Comparison of ENCODE assay signal across 25 cellular contexts in genomic region chr5:175539936-175540335, GRCh38.
DNase-seq lines count a peak whose midpoint lies in the region; FAIRE-seq and TF ChIP-seq lines count a peak whose summit lies in the region.
"Had no signal": no experiment of that assay in that cellular context is flagged by ENCODE, and none has a peak within 500 bp of the region (broad histone marks: within the 10 kb centered on the region; RNA-seq: fewer than 3 reads in every experiment).

No MANE protein-coding gene starts in this region.

- H3K27me3 ChIP-seq in H7 (ENCODE audit: control insufficient read depth, insufficient read depth, low read length) = no peaks in the 10 kb centered on the region
- H3K27me3 ChIP-seq in H1 (replicated peaks in 1 of 4; ENCODE audit: control insufficient read depth in 3 of 4, extremely low read depth in 1 of 4, insufficient read depth in 3 of 4, low read length in 3 of 4) = no peaks in the 10 kb centered on the region; a peak in 2 of 7 replicates
- H3K27me3 ChIP-seq in mesendoderm (ENCODE audit: insufficient read depth, low read length, poor library complexity) = no peaks in the 10 kb centered on the region
- H3K27me3 ChIP-seq in esophagus muscularis mucosa = peaks cover 0 to 45% (median 0%) of the 10 kb centered on the region in 4 donors
- H3K27me3 ChIP-seq: BLaER1 treated with 17β-estradiol and CSF1 and Interleukin-3, amounts not matched to agents 10 nM and 100 nM had no signal

- H3K79me1 ChIP-seq in H1 (ENCODE audit: low read depth, low read length) (no peaks in the 10 kb centered on the region), mesendoderm (ENCODE audit: low read length) (no peaks in the 10 kb centered on the region)

- peak overlapping the region; percentile 4; the same call in 1 of the 2 replicates for H3K18ac ChIP-seq in H1 (ENCODE audit: extremely low read depth, low read length)
- no peak overlapping the region for H3K18ac ChIP-seq in mesendoderm (ENCODE audit: low read length)

- no peaks in the 10 kb centered on the region for H3K9me3 Mint-ChIP-seq in activated naive CD4-positive, alpha-beta T cell treated with anti-CD3 and anti-CD28 coated beads, Interleukin-2, amount 10 ng/mL, durations not matched to agents 7 days and 5 days
- H3K9me3 Mint-ChIP-seq: CD4-positive, alpha-beta T cell; HFFc6 had no signal

- H2BK120ac ChIP-seq in H1 (replicated peaks; ENCODE audit: low read depth, low read length) (peak overlapping the region; percentile 1), mesendoderm (ENCODE audit: low read depth, low read length) (no peak overlapping the region)

- intact Hi-C loops in esophagus muscularis mucosa (cut with DNase I) = loop anchor here (10.0 kb wide), 1 partner anchor 165 kb away; no protein-coding TSS in a partner anchor

- H2BK5ac ChIP-seq in H1 (ENCODE audit: low read depth, low read length) (no peak overlapping the region), mesendoderm (ENCODE audit: low read length) (no peak overlapping the region)

- peak overlapping the region; percentile 89; the same call in 1 of the 2 replicates for H2BK20ac ChIP-seq in H1 (ENCODE audit: low read length)

- H3K27ac ChIP-seq in H1 (ENCODE audit: low read depth, low read length) = no peak overlapping the region
- no peak overlapping the region for H3K27ac ChIP-seq in mesendoderm (ENCODE audit: low read depth, low read length)
- H3K27ac ChIP-seq in esophagus muscularis mucosa (replicated peaks in 1 of 4) = no peak overlapping the region
- H3K27ac ChIP-seq: A549; BLaER1 treated with 17β-estradiol and CSF1 and Interleukin-3, amounts not matched to agents 10 nM and 100 nM had no signal

- H3K23me2 ChIP-seq in H1 (ENCODE audit: low read depth, low read length) = no peaks in the 10 kb centered on the region

- H3K27ac Mint-ChIP-seq in activated naive CD4-positive, alpha-beta T cell treated with anti-CD3 and anti-CD28 coated beads, Interleukin-2, amount 10 ng/mL, durations not matched to agents 7 days and 5 days = no peak overlapping the region
- H3K27ac Mint-ChIP-seq: CD14-positive monocyte; CD4-positive, alpha-beta T cell; HFFc6 had no signal

- CTCF ChIA-PET in H1 (lab: Charles Lee; ENCODE audit: partially characterized antibody) = interaction anchor here (0.6 to 15.3 kb wide), 16 partner anchors 9 to 479 kb away, joined by 3 to 199 read pairs (median 4); no protein-coding TSS in a partner anchor
- CTCF ChIA-PET in activated naive CD4-positive, alpha-beta T cell treated with anti-CD3 and anti-CD28 coated beads, Interleukin-2, amount 10 ng/mL, durations not matched to agents 7 days and 5 days (lab: Charles Lee) = interaction anchor here (1.0 to 9.5 kb wide), 4 partner anchors 118 to 190 kb away, joined by 5 to 99 read pairs (median 12); partner anchors contain the start of gene HRH2

- H3K4me1 Mint-ChIP-seq in activated naive CD4-positive, alpha-beta T cell treated with anti-CD3 and anti-CD28 coated beads, Interleukin-2, amount 10 ng/mL, durations not matched to agents 7 days and 5 days = peaks cover 36% of the 10 kb centered on the region

- H4K5ac ChIP-seq in H1 (ENCODE audit: insufficient read length, low read depth, low read length) (no peak overlapping the region), mesendoderm (ENCODE audit: low read length) (no peak overlapping the region)

- no peak overlapping the region for H3K14ac ChIP-seq in H1 (ENCODE audit: insufficient read length)

- H3K4me3 ChIP-seq in H7 (ENCODE audit: insufficient read depth, low read depth, low read length) (no peak overlapping the region), H1 (ENCODE audit: extremely low read depth in 1 of 4, insufficient read depth in 2 of 4, low read depth in 3 of 4, low read length in 4 of 4) (no peak overlapping the region), mesendoderm (ENCODE audit: low read length) (no peak overlapping the region), esophagus muscularis mucosa (no peak overlapping the region)
- H3K4me3 ChIP-seq: A549; BLaER1 treated with 17β-estradiol and CSF1 and Interleukin-3, amounts not matched to agents 10 nM and 100 nM; HAP-1 had no signal

- TF ChIP-seq RAD21 in H1 (IDR thresholded peaks at IDR 0.05 in 1 of 2, conservative IDR thresholded peaks at IDR 0.05 in 1 of 2; ENCODE audit: low read depth in 2 of 2, low read length in 2 of 2) = no peak

- H3K4ac ChIP-seq in H1 (replicated peaks; ENCODE audit: insufficient read length, low read depth, low read length) = no peak overlapping the region
- H3K4ac ChIP-seq in mesendoderm (ENCODE audit: low read depth, low read length) = no peak overlapping the region

- H4K91ac ChIP-seq in H1 (replicated peaks; ENCODE audit: insufficient read length, low read length) = peak overlapping the region; percentile 8

- H3K9me3 ChIP-seq in H1 (ENCODE audit: insufficient read depth in 2 of 2, low read depth in 1 of 2, low read length in 1 of 2) = no peaks in the 10 kb centered on the region
- H3K9me3 ChIP-seq in esophagus muscularis mucosa = no peaks in the 10 kb centered on the region
- H3K9me3 ChIP-seq: A549; BE2C; BLaER1 treated with 17β-estradiol and CSF1 and Interleukin-3, amounts not matched to agents 10 nM and 100 nM; HAP-1 had no signal

- no peak overlapping the region for H3K56ac ChIP-seq in H1 (replicated peaks; ENCODE audit: insufficient read length, low read depth, low read length)
- no peak overlapping the region for H3K56ac ChIP-seq in mesendoderm (ENCODE audit: low read length)

- no peak overlapping the region for H2AK5ac ChIP-seq in H1 (ENCODE audit: low read depth, low read length)
- no peak overlapping the region for H2AK5ac ChIP-seq in mesendoderm (ENCODE audit: low read length)

- H3K9ac ChIP-seq in H1 (replicated peaks in 1 of 4; ENCODE audit: extremely low read depth in 1 of 4, low read depth in 3 of 4, low read length in 3 of 4) (no peak overlapping the region), mesendoderm (ENCODE audit: low read length) (no peak overlapping the region)
- H3K9ac ChIP-seq: BLaER1 treated with 17β-estradiol and CSF1 and Interleukin-3, amounts not matched to agents 10 nM and 100 nM had no signal

- H4K8ac ChIP-seq in H1 (ENCODE audit: extremely low read depth, insufficient read depth, low read length) (no peak overlapping the region), mesendoderm (ENCODE audit: low read depth, low read length) (no peak overlapping the region)

- POLR2A ChIA-PET in H1 (lab: Charles Lee; ENCODE audit: partially characterized antibody) = interaction anchor here (0.7 to 2.3 kb wide), 3 partner anchors 9 to 104 kb away, joined by 4 to 7 read pairs (median 4); no protein-coding TSS in a partner anchor

- TF ChIP-seq EP300 in H1 (IDR thresholded peaks at IDR 0.05; ENCODE audit: borderline replicate concordance in 1 of 2, low read depth in 2 of 2, low read length in 2 of 2) = no peak
- no peak for TF ChIP-seq EP300 in esophagus muscularis mucosa (IDR thresholded peaks at IDR 0.05)

- no peaks in the 10 kb centered on the region for H3K79me2 ChIP-seq in H1 (ENCODE audit: control insufficient read depth in 1 of 2, insufficient read depth in 2 of 2, low read length in 2 of 2)
- H3K79me2 ChIP-seq in mesendoderm (ENCODE audit: control insufficient read depth, insufficient read depth, low read length) = no peaks in the 10 kb centered on the region

- H4K20me1 ChIP-seq in H1 (replicated peaks in 1 of 2; ENCODE audit: control insufficient read depth in 1 of 2, insufficient read depth in 2 of 2, low read length in 2 of 2) = no peaks in the 10 kb centered on the region
- H4K20me1 ChIP-seq: BLaER1 treated with 17β-estradiol and CSF1 and Interleukin-3, amounts not matched to agents 10 nM and 100 nM had no signal

- H2BK12ac ChIP-seq in H1 (ENCODE audit: low read depth, low read length) = no peak overlapping the region; the same call in 1 of the 2 replicates

- TF ChIP-seq CTCF in H1 (IDR thresholded peaks at IDR 0.05; ENCODE audit: control extremely low read depth in 1 of 3, insufficient read depth in 1 of 3, low read depth in 1 of 3, low read length in 3 of 3) (peak in 1 of 3 experiments; percentile 13; a peak in 1 of 4 replicates), esophagus muscularis mucosa (IDR thresholded peaks at IDR 0.05) (no peak)

- H2AFZ ChIP-seq in H1 (ENCODE audit: low read length) = no peak overlapping the region

- H3K23ac ChIP-seq in H1 (ENCODE audit: insufficient read length) (no peak overlapping the region), mesendoderm (ENCODE audit: low read length) (no peak overlapping the region)

- DNase-seq in H7 (peak; percentile 38), H1 (ENCODE audit: low read depth in 1 of 2, low spot score in 2 of 2) (no peak), mesendoderm (peak; percentile 51), esophagus muscularis mucosa (ENCODE audit: extremely low spot score) (no peak), superior temporal gyrus (ENCODE audit: extremely low spot score) (no peak), LoVo (ENCODE audit: low spot score) (no peak)
- no peak for DNase-seq in activated naive CD4-positive, alpha-beta T cell treated with anti-CD3 and anti-CD28 coated beads, Interleukin-2, amount 10 ng/mL, durations not matched to agents 7 days and 5 days
- DNase-seq: 8988T; ACHN; AML-193; BE2C; Calu3; CD4-positive, alpha-beta T cell; COR-L47; DMS53; DMS79 treated with DMSO at 0.1 percent for 48 hours; GF-D8; GOT3; HFFc6 had no signal

- 55% methylated on average over 2 of the region's 2 CpGs; no CpG with 5 or more reads in 1 of the 2 experiments for whole genome bisulfite sequencing in H1 (ENCODE audit: extremely low coverage in 1 of 2, insufficient coverage in 1 of 2, insufficient read length in 1 of 2, insufficient replicate concordance in 2 of 2, low coverage in 1 of 2, low lambda C conversion rate in 2 of 2, missing lambda C conversion rate in 1 of 2), 2 experiments
- WGBS in mesendoderm (ENCODE audit: extremely low coverage, insufficient coverage, low lambda C conversion rate) = no CpG with 5 or more reads among the region's 2 CpGs
- WGBS in esophagus muscularis mucosa = 94% methylated on average over 2 of the region's 2 CpGs

- H3K4me1 ChIP-seq in H1 (replicated peaks in 1 of 4; ENCODE audit: control insufficient read depth in 3 of 4, insufficient read depth in 4 of 4, low read length in 3 of 4) = peaks cover 0 to 20% (median 17%) of the 10 kb centered on the region in 4 experiments; a peak in 5 of 7 replicates
- H3K4me1 ChIP-seq in mesendoderm (ENCODE audit: control insufficient read depth, low read depth, low read length) = peaks cover 2% of the 10 kb centered on the region
- H3K4me1 ChIP-seq in esophagus muscularis mucosa = no peaks in the 10 kb centered on the region
- H3K4me1 ChIP-seq: A549, BE2C, HAP-1 had no signal

- no peak overlapping the region for H3K4me3 Mint-ChIP-seq in activated naive CD4-positive, alpha-beta T cell treated with anti-CD3 and anti-CD28 coated beads, Interleukin-2, amount 10 ng/mL, durations not matched to agents 7 days and 5 days
- H3K4me3 Mint-ChIP-seq: CD14-positive monocyte; CD4-positive, alpha-beta T cell; HFFc6 had no signal

- FAIRE-seq in H1 (lab: Jason Lieb, UNC) = peak; percentile 73
- FAIRE-seq: A549, GM12891, GM18507 had no signal

- peaks cover 9% of the 10 kb centered on the region for H3K27me3 Mint-ChIP-seq in activated naive CD4-positive, alpha-beta T cell treated with anti-CD3 and anti-CD28 coated beads, Interleukin-2, amount 10 ng/mL, durations not matched to agents 7 days and 5 days
- H3K27me3 Mint-ChIP-seq: CD4-positive, alpha-beta T cell had no signal

- no peaks in the 10 kb centered on the region for H3K36me3 ChIP-seq in H7 (replicated peaks; ENCODE audit: control insufficient read depth, insufficient read depth, low read length)
- no peaks in the 10 kb centered on the region for H3K36me3 ChIP-seq in H1 (ENCODE audit: control insufficient read depth in 2 of 4, insufficient read depth in 4 of 4, low read length in 3 of 4)
- H3K36me3 ChIP-seq in mesendoderm (ENCODE audit: control insufficient read depth, insufficient read depth, low read length) = no peaks in the 10 kb centered on the region
- H3K36me3 ChIP-seq in esophagus muscularis mucosa = no peaks in the 10 kb centered on the region
- H3K36me3 ChIP-seq: BE2C; BLaER1 treated with 17β-estradiol and CSF1 and Interleukin-3, amounts not matched to agents 10 nM and 100 nM; HAP-1 had no signal

- H3K4me2 ChIP-seq in H1 (ENCODE audit: insufficient read depth in 1 of 2, low read depth in 2 of 2, low read length in 2 of 2) = no peak overlapping the region
- no peak overlapping the region for H3K4me2 ChIP-seq in mesendoderm (ENCODE audit: low read length)
- H3K4me2 ChIP-seq: A549; BLaER1 treated with 17β-estradiol and CSF1 and Interleukin-3, amounts not matched to agents 10 nM and 100 nM had no signal

- H3K36me3 Mint-ChIP-seq in activated naive CD4-positive, alpha-beta T cell treated with anti-CD3 and anti-CD28 coated beads, Interleukin-2, amount 10 ng/mL, durations not matched to agents 7 days and 5 days = peaks cover 2% of the 10 kb centered on the region
- H3K36me3 Mint-ChIP-seq: CD14-positive monocyte had no signal

- no peak overlapping the region for H2BK15ac ChIP-seq in H1 (ENCODE audit: low read length)
- H2BK15ac ChIP-seq in mesendoderm (replicated peaks; ENCODE audit: low read depth) = no peak overlapping the region

- TF ChIP-seq POLR2A in H1 (IDR thresholded peaks at IDR 0.05; ENCODE audit: control extremely low read depth in 1 of 2, low read depth in 2 of 2, low read length in 2 of 2) (no peak), esophagus muscularis mucosa (IDR thresholded peaks at IDR 0.05; ENCODE audit: low read depth) (no peak)

Comparison
In these comparisons a context has a peak if more than half of its experiments do, and no peak if none do; other contexts are left out.
1. DNase-seq: peak in H7 (single experiment) and mesendoderm (single experiment); none in H1 (0 of 2), esophagus muscularis mucosa (single experiment), superior temporal gyrus (single experiment), activated naive CD4-positive, alpha-beta T cell treated with anti-CD3 and anti-CD28 coated beads, Interleukin-2, amount 10 ng/mL, durations not matched to agents 7 days and 5 days (single experiment) and LoVo (single experiment).